Comparison of ENCODE assay signal across 22 cellular contexts in the genomic region with DNA sequence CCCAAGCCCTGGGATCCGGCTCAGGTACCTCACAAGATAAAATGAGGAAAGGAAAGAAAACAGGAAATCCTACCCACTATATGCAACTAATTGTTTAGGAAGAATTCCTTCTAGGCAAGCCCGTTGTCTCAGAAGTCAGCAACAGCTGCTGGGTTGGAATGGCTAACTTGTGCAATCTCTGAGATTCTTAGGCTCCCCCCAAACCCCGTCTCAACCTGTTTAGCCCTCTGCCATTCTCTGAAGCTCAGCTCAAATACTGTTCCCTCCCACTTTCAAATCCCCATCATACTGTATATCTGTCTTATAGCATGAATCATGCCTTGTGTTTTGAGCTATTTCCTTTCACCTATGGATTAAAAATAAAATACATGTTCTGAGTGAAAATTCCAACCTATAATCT.
"Had no signal": no experiment of that assay in that cellular context is flagged by ENCODE, and none has a peak within 500 bp of the region (broad histone marks: within the 10 kb centered on the region; RNA-seq: fewer than 3 reads in every experiment).

No MANE protein-coding gene starts in this region.

- H3K4me1 Mint-ChIP-seq: natural killer cell had no signal

- H3K9me3 ChIP-seq: heart left ventricle, ovary, right atrium auricular region, sigmoid colon, stomach, suprapubic skin, thyroid gland had no signal

- H3K27ac ChIP-seq: heart left ventricle, neural progenitor cell, ovary, right atrium auricular region, sigmoid colon, stomach, suprapubic skin, thyroid gland had no signal

- H3K36me3 ChIP-seq: heart left ventricle, neural progenitor cell, ovary, right atrium auricular region, sigmoid colon, stomach, suprapubic skin, thyroid gland had no signal

- H3K27me3 Mint-ChIP-seq: dendritic cell treated with granulocyte-macrophage colony-stimulating factor and Interleukin-4, amounts not matched to agents 40 ng/mL and 50 ng/mL, for 4 days; type B pancreatic cell had no signal

- H2AFZ ChIP-seq: neural progenitor cell had no signal

- H3K4me3 Mint-ChIP-seq: dendritic cell treated with granulocyte-macrophage colony-stimulating factor and Interleukin-4, amounts not matched to agents 40 ng/mL and 50 ng/mL, for 4 days; effector memory CD8-positive, alpha-beta T cell; natural killer cell; neural progenitor cell; type B pancreatic cell had no signal

- H3K4me2 ChIP-seq: neural progenitor cell had no signal

- FAIRE-seq: colon, frontal cortex, small intestine, urothelium cell line had no signal

- DNase-seq: effector memory CD8-positive, alpha-beta T cell; erythroblast; heart left ventricle; hippocampal formation; mesendoderm; natural killer cell; nucleus accumbens; ovary; sigmoid colon; small intestine; stimulated activated CD4-positive, alpha-beta T cell treated with anti-CD3 and anti-CD28 coated beads, Interleukin-12 subunit alpha, Interleukin-12 subunit beta, amount 100 ng/mL, for 4 hours; stimulated activated naive CD4-positive, alpha-beta T cell; stomach; thyroid gland had no signal

- ATAC-seq: effector memory CD8-positive, alpha-beta T cell; heart left ventricle; natural killer cell had no signal

- H3K27ac Mint-ChIP-seq: dendritic cell treated with granulocyte-macrophage colony-stimulating factor and Interleukin-4, amounts not matched to agents 40 ng/mL and 50 ng/mL, for 4 days; effector memory CD8-positive, alpha-beta T cell; natural killer cell; neural progenitor cell; type B pancreatic cell had no signal

- H3K4me1 ChIP-seq: sigmoid colon, stomach, suprapubic skin had no signal

- H3K27me3 ChIP-seq: neural progenitor cell, ovary, right atrium auricular region, sigmoid colon, stomach, suprapubic skin, thyroid gland had no signal

- H3K36me3 Mint-ChIP-seq: natural killer cell, neural progenitor cell, type B pancreatic cell had no signal

- H3K9me3 Mint-ChIP-seq: dendritic cell treated with granulocyte-macrophage colony-stimulating factor and Interleukin-4, amounts not matched to agents 40 ng/mL and 50 ng/mL, for 4 days; effector memory CD8-positive, alpha-beta T cell; natural killer cell; neural progenitor cell had no signal

- H3K9ac ChIP-seq: neural progenitor cell had no signal

- H3K4me3 ChIP-seq: heart left ventricle, neural progenitor cell, ovary, right atrium auricular region, sigmoid colon, stomach, suprapubic skin, thyroid gland had no signal
